In genomic region chr5:34053571-34054271, GRCh38 we compare ENCODE assay signal across 19 cellular contexts. TPM values are rescaled to one million over a fixed set of nuclear protein-coding genes. Genes with fewer than 3 reads are reported as not detected.
DNase-seq lines count a peak whose midpoint lies in the region; ATAC-seq and TF ChIP-seq lines count a peak whose summit lies in the region.
"Had no signal": no experiment of that assay in that cellular context is flagged by ENCODE, and none has a peak within 500 bp of the region (broad histone marks: within the 10 kb centered on the region; RNA-seq: fewer than 3 reads in every experiment).

No MANE protein-coding gene starts in this region.

- no peak overlapping the region for H2BK120ac ChIP-seq in mesenchymal stem cell (ENCODE audit: low read depth, low read length)

- no peak overlapping the region for H3K4me2 ChIP-seq in mesenchymal stem cell (ENCODE audit: low read length, poor library complexity, severe bottlenecking)

- H3K36me3 ChIP-seq in mesenchymal stem cell (ENCODE audit: control insufficient read depth in 1 of 2, insufficient read depth in 2 of 2, low read depth in 1 of 2, low read length in 2 of 2) (peaks cover 0 to 3% of the 10 kb centered on the region in 2 experiments), suprapubic skin (peaks cover 6% of the 10 kb centered on the region)
- H3K36me3 ChIP-seq: BE2C, ovary had no signal

- no peak overlapping the region for H3K18ac ChIP-seq in mesenchymal stem cell (ENCODE audit: low read depth in 1 of 2, low read length in 2 of 2)

- H3K27me3 ChIP-seq in mesenchymal stem cell (ENCODE audit: control insufficient read depth in 1 of 2, insufficient read depth in 1 of 2, low read length in 2 of 2) (no peaks in the 10 kb centered on the region), suprapubic skin (no peaks in the 10 kb centered on the region)
- H3K27me3 ChIP-seq: BE2C, body of pancreas, ovary had no signal

- H2AFZ ChIP-seq in mesenchymal stem cell (ENCODE audit: low read depth, low read length): no peak overlapping the region

- H4K91ac ChIP-seq in mesenchymal stem cell (ENCODE audit: low read length): no peak overlapping the region

- H2BK12ac ChIP-seq in mesenchymal stem cell (ENCODE audit: low read length in 2 of 2): no peak overlapping the region

- TF ChIP-seq CTCF in suprapubic skin (IDR thresholded peaks at IDR 0.05): no peak

- no peak for TF ChIP-seq POLR2A in suprapubic skin (IDR thresholded peaks at IDR 0.05)

- no peak overlapping the region for H3K14ac ChIP-seq in mesenchymal stem cell (ENCODE audit: low read length in 2 of 2)

- H3K9me3 ChIP-seq in mesenchymal stem cell (ENCODE audit: control insufficient read depth, low read length): no peaks in the 10 kb centered on the region
- H3K9me3 ChIP-seq in suprapubic skin: no peaks in the 10 kb centered on the region
- H3K9me3 ChIP-seq: BE2C, body of pancreas, ovary had no signal

- H3K27ac ChIP-seq in epithelial cell of prostate: peak overlapping the region; percentile 80
- H3K27ac ChIP-seq in mesenchymal stem cell (ENCODE audit: low read length, poor library complexity, severe bottlenecking): peak overlapping the region; percentile 59
- H3K27ac ChIP-seq in suprapubic skin: peak overlapping the region; percentile 49
- H3K27ac ChIP-seq: body of pancreas, ovary had no signal

- ATAC-seq in GM18907 (IDR thresholded peaks at IDR 0.05; ENCODE audit: unreplicated experiment): no peak
- ATAC-seq: body of pancreas, Panc1 had no signal

- H2BK5ac ChIP-seq in mesenchymal stem cell (ENCODE audit: low read depth, low read length, poor library complexity, severe bottlenecking): no peak overlapping the region

- H4K8ac ChIP-seq in mesenchymal stem cell (ENCODE audit: low read length): peak overlapping the region; percentile 29

- H3K79me1 ChIP-seq in mesenchymal stem cell (replicated peaks; ENCODE audit: low read length, poor library complexity, severe bottlenecking): no peaks in the 10 kb centered on the region

- peak overlapping the region; percentile 47 for H3K9ac ChIP-seq in mesenchymal stem cell (ENCODE audit: low read length)

- DNase-seq in NCI-H82 (lab: John Stamatoyannopoulos, UW): peak; percentile 73
- DNase-seq in epithelial cell of prostate (ENCODE audit: low read depth, low spot score): no peak
- no peak for DNase-seq in mesenchymal stem cell
- DNase-seq in suprapubic skin (ENCODE audit: low spot score in 2 of 2): no peak
- no peak for DNase-seq in KG1 (lab: John Stamatoyannopoulos, UW)
- no peak for DNase-seq in activated CD8-positive, alpha-beta memory T cell treated with anti-CD3 and anti-CD28 coated beads, Interleukin-2, amount 50 U/mL, for 4 hours
- DNase-seq: activated CD4-positive, alpha-beta T cell treated with anti-CD3 and anti-CD28 coated beads, Interleukin-2, amount 50 U/mL, for 1 hour; activated T-cell treated with anti-CD3 and anti-CD28 coated beads, Interleukin-2, amount 50 U/mL, for 1 hour; BE2C; body of pancreas; dermis blood vessel endothelial cell; DMS 273 treated with DMSO at 0.1 percent for 48 hours; erythroblast; islet precursor cell; midbrain; ovary; stimulated activated CD4-positive, alpha-beta T cell treated with anti-CD3 and anti-CD28 coated beads, Interleukin-4, amount 100 ng/mL, for 24 hours had no signal

- H3K4ac ChIP-seq in mesenchymal stem cell (ENCODE audit: low read depth in 1 of 2, low read length in 2 of 2): no peak overlapping the region

- H2AK5ac ChIP-seq in mesenchymal stem cell (ENCODE audit: low read length, severe bottlenecking): no peak overlapping the region

- H2BK15ac ChIP-seq in mesenchymal stem cell (ENCODE audit: low read depth, poor library complexity, severe bottlenecking): no peak overlapping the region

- no peak overlapping the region for H3K4me3 ChIP-seq in mesenchymal stem cell (ENCODE audit: insufficient read depth in 1 of 2, low read depth in 1 of 2, low read length in 2 of 2)
- H3K4me3 ChIP-seq in suprapubic skin: no peak overlapping the region
- H3K4me3 ChIP-seq: body of pancreas, ovary had no signal

- 92% methylated on average over 4 of the region's 4 CpGs for WGBS in mesenchymal stem cell
- WGBS in suprapubic skin: 48% methylated on average over 4 of the region's 4 CpGs

- no peak overlapping the region for H3K23ac ChIP-seq in mesenchymal stem cell (ENCODE audit: low read length in 2 of 2)

- no peak for TF ChIP-seq EP300 in suprapubic skin (IDR thresholded peaks at IDR 0.05)

- H3K4me1 ChIP-seq in mesenchymal stem cell (ENCODE audit: control insufficient read depth, insufficient read depth, low read depth, low read length) (no peaks in the 10 kb centered on the region), suprapubic skin (peaks cover 23% of the 10 kb centered on the region)
- H3K4me1 ChIP-seq: body of pancreas had no signal

RNA-seq across cellular contexts. Expression of gene C1QTNF3, which starts 10.7 kb away (rescaled TPM):
- polyA plus RNA-seq in mesenchymal stem cell (2013, experiment 1 of 2): 0.43 TPM
- polyA plus RNA-seq in mesenchymal stem cell (2013, experiment 2 of 2): 0.36 TPM
- total RNA-seq in suprapubic skin: 10 to 100 TPM in 2 of 4 donors, 1 to 10 TPM in 2; 5.9 to 30.1 (median 8.7) TPM

RNA-seq across cellular contexts. Expression of gene AMACR, which starts 45.9 kb away (rescaled TPM):
- polyA plus RNA-seq in mesenchymal stem cell (2013, experiment 1 of 2): 8.2 TPM
- polyA plus RNA-seq in mesenchymal stem cell (2013, experiment 2 of 2): 8.6 TPM
- total RNA-seq in suprapubic skin: 10 to 100 TPM in 3 of 4 donors, 1 to 10 TPM in 1; 9.1 to 14.3 (median 11.5) TPM
